Comparison of ENCODE assay signal across 14 cellular contexts in genomic region chr11:134071766-134072403, GRCh38. TPM values are rescaled to one million over a fixed set of nuclear protein-coding genes. Genes with fewer than 3 reads are reported as not detected.
DNase-seq lines count a peak whose midpoint lies in the region; ATAC-seq and TF ChIP-seq lines count a peak whose summit lies in the region.
"Had no signal": no experiment of that assay in that cellular context is flagged by ENCODE, and none has a peak within 500 bp of the region (broad histone marks: within the 10 kb centered on the region; RNA-seq: fewer than 3 reads in every experiment).

No MANE protein-coding gene starts in this region.

- no peak overlapping the region for H3K4me3 Mint-ChIP-seq in GM23338
- H3K4me3 Mint-ChIP-seq in activated CD4-positive, alpha-beta T cell treated with anti-CD3 and anti-CD28 coated beads, Interleukin-2, amount 10 ng/mL, durations not matched to agents 24 days and 14 days, result no peak overlapping the region

- H3K36me3 Mint-ChIP-seq in GM23338 (ENCODE audit: low read depth), result no peaks in the 10 kb centered on the region
- H3K36me3 Mint-ChIP-seq in activated CD4-positive, alpha-beta T cell treated with anti-CD3 and anti-CD28 coated beads, Interleukin-2, amount 10 ng/mL, durations not matched to agents 24 days and 14 days (ENCODE audit: low read depth), result no peaks in the 10 kb centered on the region

- H3K36me3 ChIP-seq in GM23338 (ENCODE audit: insufficient read depth) (no peaks in the 10 kb centered on the region), parathyroid adenoma (ENCODE audit: control insufficient read depth, insufficient read depth, low read length) (no peaks in the 10 kb centered on the region)
- H3K36me3 ChIP-seq: right atrium auricular region, SJSA1 had no signal

- no peak overlapping the region for H3K27ac Mint-ChIP-seq in GM23338
- no peak overlapping the region for H3K27ac Mint-ChIP-seq in activated CD4-positive, alpha-beta T cell treated with anti-CD3 and anti-CD28 coated beads, Interleukin-2, amount 10 ng/mL, durations not matched to agents 24 days and 14 days

- peaks cover 7% of the 10 kb centered on the region; the same call in 1 of the 2 replicates for H4K20me1 ChIP-seq in GM23338 (replicated peaks; ENCODE audit: insufficient read depth)

- H2AFZ ChIP-seq in GM23338 (no peak overlapping the region), parathyroid adenoma (no peak overlapping the region)

- no peak overlapping the region for H3K9ac ChIP-seq in parathyroid adenoma

- H3K9me3 Mint-ChIP-seq in GM23338, result no peaks in the 10 kb centered on the region; the same call in 2 of the 3 replicates
- no peaks in the 10 kb centered on the region for H3K9me3 Mint-ChIP-seq in activated CD4-positive, alpha-beta T cell treated with anti-CD3 and anti-CD28 coated beads, Interleukin-2, amount 10 ng/mL, durations not matched to agents 24 days and 14 days

- DNase-seq in GM23338 (ENCODE audit: low spot score), result peak; percentile 40
- DNase-seq in NCI-H146 (lab: John Stamatoyannopoulos, UW), result peak; percentile 81
- no peak for DNase-seq in caudate nucleus (lab: John Stamatoyannopoulos, UW)
- no peak for DNase-seq in activated CD4-positive, alpha-beta T cell treated with anti-CD3 and anti-CD28 coated beads, Interleukin-2, amount 10 ng/mL, durations not matched to agents 24 days and 14 days
- DNase-seq in RPMI8226, result no peak
- DNase-seq in stimulated activated CD4-positive, alpha-beta T cell treated with anti-CD3 and anti-CD28 coated beads, Interleukin-12 subunit alpha, Interleukin-12 subunit beta, amount 100 ng/mL, for 4 hours, result no peak
- DNase-seq in iPS-NIHi7 (ENCODE audit: extremely low spot score), result no peak
- DNase-seq: Calu3, NCI-H446 treated with DMSO at 0.1 percent for 48 hours had no signal

- H3F3A ChIP-seq in GM23338 (replicated peaks; ENCODE audit: low read depth), result no peaks in the 10 kb centered on the region

- H3K9me2 ChIP-seq in GM23338 (ENCODE audit: insufficient read depth), result no peaks in the 10 kb centered on the region

- no peak overlapping the region for H3K4me2 ChIP-seq in GM23338
- H3K4me2 ChIP-seq in parathyroid adenoma (ENCODE audit: low read length), result no peak overlapping the region

- H3K27ac ChIP-seq in GM23338 (ENCODE audit: low read depth) (no peak overlapping the region), caudate nucleus (ENCODE audit: low read depth, low read length) (peak overlapping the region; percentile 93), parathyroid adenoma (peak overlapping the region; percentile 6)
- H3K27ac ChIP-seq: epithelial cell of prostate, right atrium auricular region, SJSA1 had no signal

- intact Hi-C loops in activated CD4-positive, alpha-beta T cell treated with anti-CD3 and anti-CD28 coated beads, Interleukin-2, amount 10 ng/mL, durations not matched to agents 24 days and 14 days (cut with micrococcal nuclease), result loop anchor here (10.0 kb wide), 1 partner anchor 263 kb away; the partner anchor contains the start of gene GLB1L2

- H3K4me1 ChIP-seq in GM23338 (ENCODE audit: insufficient read depth) (peaks cover 9% of the 10 kb centered on the region; the same call in 1 of the 2 replicates), parathyroid adenoma (peaks cover 6% of the 10 kb centered on the region)

- H3K4me3 ChIP-seq in GM23338 (no peak overlapping the region), parathyroid adenoma (ENCODE audit: low read depth, low read length) (no peak overlapping the region)
- H3K4me3 ChIP-seq: right atrium auricular region, SJSA1 had no signal

- H3K27me3 ChIP-seq in GM23338 (ENCODE audit: insufficient read depth) (peaks cover 13% of the 10 kb centered on the region; the same call in 1 of the 2 replicates), parathyroid adenoma (ENCODE audit: control insufficient read depth, insufficient read depth, low read length) (no peaks in the 10 kb centered on the region)
- H3K27me3 ChIP-seq: right atrium auricular region had no signal

- H3K4me1 Mint-ChIP-seq in GM23338, result peaks cover 29% of the 10 kb centered on the region
- peaks cover 9% of the 10 kb centered on the region for H3K4me1 Mint-ChIP-seq in activated CD4-positive, alpha-beta T cell treated with anti-CD3 and anti-CD28 coated beads, Interleukin-2, amount 10 ng/mL, durations not matched to agents 24 days and 14 days

- peaks cover 67% of the 10 kb centered on the region for H3K79me2 ChIP-seq in GM23338 (replicated peaks; ENCODE audit: insufficient read depth)
- no peaks in the 10 kb centered on the region for H3K79me2 ChIP-seq in parathyroid adenoma

- no peaks in the 10 kb centered on the region for H3K9me3 ChIP-seq in parathyroid adenoma (ENCODE audit: control insufficient read depth, low read length)
- H3K9me3 ChIP-seq: right atrium auricular region, SJSA1 had no signal

- ATAC-seq in GM23338, result no peak
- ATAC-seq: activated CD4-positive, CD25-positive, alpha-beta regulatory T cell treated with anti-CD3 and anti-CD28 coated beads, Interleukin-2, amount 50 U/mL, for 24 hours had no signal

- TF ChIP-seq CTCF in GM23338 (conservative IDR thresholded peaks at IDR 0.05; ENCODE audit: low read depth in 2 of 2) (peak in 1 of 2 experiments; percentile 29; a peak in 1 of 4 replicates), parathyroid adenoma (IDR thresholded peaks at IDR 0.05) (no peak)

- peaks cover 14% of the 10 kb centered on the region for H3K27me3 Mint-ChIP-seq in GM23338 (ENCODE audit: insufficient read depth, low read depth, poor library complexity)
- peaks cover 59% of the 10 kb centered on the region for H3K27me3 Mint-ChIP-seq in activated CD4-positive, alpha-beta T cell treated with anti-CD3 and anti-CD28 coated beads, Interleukin-2, amount 10 ng/mL, durations not matched to agents 24 days and 14 days

TF ChIP-seq in GM23338, 12 proteins besides CTCF, POLR2A, EP300 and RAD21:
- TF ChIP-seq, protein P1, sequence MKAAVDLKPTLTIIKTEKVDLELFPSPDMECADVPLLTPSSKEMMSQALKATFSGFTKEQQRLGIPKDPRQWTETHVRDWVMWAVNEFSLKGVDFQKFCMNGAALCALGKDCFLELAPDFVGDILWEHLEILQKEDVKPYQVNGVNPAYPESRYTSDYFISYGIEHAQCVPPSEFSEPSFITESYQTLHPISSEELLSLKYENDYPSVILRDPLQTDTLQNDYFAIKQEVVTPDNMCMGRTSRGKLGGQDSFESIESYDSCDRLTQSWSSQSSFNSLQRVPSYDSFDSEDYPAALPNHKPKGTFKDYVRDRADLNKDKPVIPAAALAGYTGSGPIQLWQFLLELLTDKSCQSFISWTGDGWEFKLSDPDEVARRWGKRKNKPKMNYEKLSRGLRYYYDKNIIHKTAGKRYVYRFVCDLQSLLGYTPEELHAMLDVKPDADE (IDR thresholded peaks at IDR 0.05), result no peak
- TF ChIP-seq NANOG (IDR thresholded peaks at IDR 0.05; ENCODE audit: borderline replicate concordance), result no peak
- no peak for TF ChIP-seq JUNB (IDR thresholded peaks at IDR 0.05; ENCODE audit: unreplicated experiment)
TF ChIP-seq in GM23338: peak in this region for 0.

RNA-seq across cellular contexts. Expression of gene JAM3, which starts 3.0 kb away (rescaled TPM):
- 41.5 and 44.8 TPM in 2 replicates for total RNA-seq in GM23338 (2014; rRNA removed; shearing (Covaris generic))
- 13.1 and 14.1 TPM in 2 replicates for polyA plus RNA-seq in GM23338 (2016; fragmentation: Nextera tagmentation; extraction: Ambion mirVana)
- total RNA-seq in activated CD4-positive, alpha-beta T cell treated with anti-CD3 and anti-CD28 coated beads, Interleukin-2, amount 10 ng/mL, durations not matched to agents 24 days and 14 days, result 4.7 and 5.0 TPM in 2 replicates
- total RNA-seq: Calu3 had no signal

Comparison
In these comparisons a context has a peak if more than half of its experiments do, and no peak if none do; other contexts are left out.
1. DNase-seq: peak in GM23338 (single experiment) and NCI-H146 (single experiment); none in caudate nucleus (0 of 61), activated CD4-positive, alpha-beta T cell treated with anti-CD3 and anti-CD28 coated beads, Interleukin-2, amount 10 ng/mL, durations not matched to agents 24 days and 14 days (single experiment), RPMI8226 (single experiment), stimulated activated CD4-positive, alpha-beta T cell treated with anti-CD3 and anti-CD28 coated beads, Interleukin-12 subunit alpha, Interleukin-12 subunit beta, amount 100 ng/mL, for 4 hours (single experiment) and iPS-NIHi7 (single experiment).